Comparison of ENCODE assay signal across 9 cellular contexts in the genomic region with DNA sequence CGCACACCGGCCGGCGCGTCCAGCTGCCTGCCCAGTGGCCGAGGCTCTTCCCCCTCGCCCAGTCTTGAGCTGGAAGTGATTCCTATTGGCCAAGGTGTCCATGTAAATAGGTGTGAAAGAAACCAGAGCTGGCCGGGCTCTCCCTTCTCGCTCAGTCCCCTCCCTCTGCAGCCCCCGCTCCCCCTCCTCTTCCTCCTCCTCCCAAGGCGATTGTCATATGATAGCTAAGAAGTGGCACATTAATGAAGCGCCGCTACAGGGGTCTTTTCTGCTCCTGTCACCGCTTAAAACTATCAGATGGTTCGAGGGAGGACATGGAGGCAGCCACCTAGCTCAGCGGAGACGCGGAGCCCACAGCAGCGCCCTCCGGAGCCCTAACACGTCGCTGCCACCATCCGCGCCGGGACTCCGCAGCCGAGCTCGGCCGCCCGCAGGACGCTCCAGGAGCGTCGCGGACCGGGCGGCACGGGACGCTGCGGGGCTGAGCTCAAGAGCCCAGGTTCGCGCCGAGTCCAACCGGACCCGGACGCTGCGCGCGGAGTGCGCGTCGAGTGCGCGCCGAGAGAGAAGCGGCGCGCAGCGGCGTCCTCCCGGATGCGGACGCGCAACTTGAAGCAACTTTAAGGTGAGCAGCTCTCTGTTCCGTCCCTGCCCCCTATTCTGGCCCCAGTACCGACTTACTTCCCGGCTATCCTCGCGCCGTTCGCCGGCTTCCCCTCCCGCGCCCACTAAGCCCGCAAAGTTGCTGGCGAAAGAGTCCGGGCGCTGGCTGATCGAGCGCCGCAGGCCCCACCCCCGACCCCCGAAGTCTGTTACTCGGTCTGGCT. TPM values are rescaled to one million over a fixed set of nuclear protein-coding genes. Genes with fewer than 3 reads are reported as not detected.
DNase-seq lines count a peak whose midpoint lies in the region; ATAC-seq and TF ChIP-seq lines count a peak whose summit lies in the region.
"Had no signal": no experiment of that assay in that cellular context is flagged by ENCODE, and none has a peak within 500 bp of the region (broad histone marks: within the 10 kb centered on the region; RNA-seq: fewer than 3 reads in every experiment).

A gene (plus strand): TSS at position 293 of the 827 bp plus-strand sequence. CDS start 653 bp downstream, outside the sequence.

- H3K27ac ChIP-seq in stomach smooth muscle (ENCODE audit: low read length) (no peak within 1 kb of the TSS), sigmoid colon (no peak within 1 kb of the TSS), transverse colon (no peak within 1 kb of the TSS)

- peak; percentile 62 for DNase-seq in activated CD8-positive, alpha-beta memory T cell treated with anti-CD3 and anti-CD28 coated beads for 24 hours
- DNase-seq in activated CD8-positive, alpha-beta memory T cell treated with anti-CD3 and anti-CD28 coated beads, Interleukin-2, amount 50 U/mL, for 4 hours, result no peak
- DNase-seq in T-helper 17 cell (no peak), sigmoid colon (no peak), transverse colon (no peak), NCI-H526 treated with DMSO at 0.1 percent for 48 hours (lab: John Stamatoyannopoulos, UW) (no peak)

- TF ChIP-seq EP300 in sigmoid colon (IDR thresholded peaks at IDR 0.05) (no peak), transverse colon (IDR thresholded peaks at IDR 0.05; ENCODE audit: low read depth) (no peak)

- peak within 1 kb of the TSS; percentile 95 for H3K4me3 Mint-ChIP-seq in T-helper 17 cell

- peak; percentile 36 for ATAC-seq in T-helper 17 cell

- peaks cover 35% of the 10 kb centered on the region for H3K4me1 Mint-ChIP-seq in T-helper 17 cell

- peaks cover 11% of the 10 kb centered on the region for H3K36me3 Mint-ChIP-seq in T-helper 17 cell (ENCODE audit: low read depth)

- H3K9ac ChIP-seq in stomach smooth muscle (ENCODE audit: low read length in 2 of 2), result no peak within 1 kb of the TSS

- TF ChIP-seq CTCF in sigmoid colon (IDR thresholded peaks at IDR 0.05) (no peak), transverse colon (IDR thresholded peaks at IDR 0.05) (no peak)

- H3K4me3 ChIP-seq in iPS-18c (ENCODE audit: insufficient read depth, low read depth, low read length) (peak within 1 kb of the TSS; percentile 70), stomach smooth muscle (ENCODE audit: low read length in 2 of 2) (peak within 1 kb of the TSS; percentile 15 to 72), sigmoid colon (peak within 1 kb of the TSS in 2 of 4 donors; percentile 41 to 45), transverse colon (peak within 1 kb of the TSS in 2 of 4 donors; percentile 32 to 58)

- peak within 1 kb of the TSS; percentile 97 for H3K27ac Mint-ChIP-seq in T-helper 17 cell

- peaks cover 78 to 95% of the 10 kb centered on the region in 2 donors for H3K27me3 ChIP-seq in stomach smooth muscle (ENCODE audit: control insufficient read depth in 1 of 2, insufficient read depth in 2 of 2, low read length in 2 of 2)
- H3K27me3 ChIP-seq in sigmoid colon, result peaks cover 81 to 100% (median 98%) of the 10 kb centered on the region in 3 donors
- H3K27me3 ChIP-seq in transverse colon, result peaks cover 100% of the 10 kb centered on the region

- intact Hi-C loops in sigmoid colon (cut with DNase I), result no loop called here
- intact Hi-C loops in transverse colon (cut with DNase I; ENCODE audit: low total_unique reads), result no loop called here

- H3K4me1 ChIP-seq in stomach smooth muscle (ENCODE audit: control insufficient read depth, insufficient read depth, low read length), result peaks cover 29% of the 10 kb centered on the region
- peaks cover 0 to 45% (median 31%) of the 10 kb centered on the region in 4 donors for H3K4me1 ChIP-seq in sigmoid colon
- peaks cover 17 to 36% (median 29%) of the 10 kb centered on the region in 4 donors for H3K4me1 ChIP-seq in transverse colon

- H3K9me3 ChIP-seq in T-helper 17 cell (ENCODE audit: control insufficient read depth, low read length, poor library complexity, severe bottlenecking) (peaks cover 14% of the 10 kb centered on the region), iPS-18c (ENCODE audit: control insufficient read depth, insufficient read depth, low read length) (no peaks in the 10 kb centered on the region), stomach smooth muscle (ENCODE audit: control insufficient read depth in 2 of 2, low read length in 2 of 2) (no peaks in the 10 kb centered on the region), sigmoid colon (no peaks in the 10 kb centered on the region), transverse colon (no peaks in the 10 kb centered on the region)

- peaks cover 87% of the 10 kb centered on the region for H3K27me3 Mint-ChIP-seq in T-helper 17 cell

- 2% methylated on average over 83 of the region's 83 CpGs for WGBS in sigmoid colon, 2 donors
- 31% methylated on average over 83 of the region's 83 CpGs; no CpG with 5 or more reads in 1 of the 2 donors for WGBS in transverse colon (ENCODE audit: low coverage in 1 of 2), 2 donors

- no peak for TF ChIP-seq POLR2A in sigmoid colon (IDR thresholded peaks at IDR 0.05)
- no peak for TF ChIP-seq POLR2A in transverse colon (IDR thresholded peaks at IDR 0.05)

- H3K36me3 ChIP-seq in stomach smooth muscle (ENCODE audit: control insufficient read depth in 2 of 2, insufficient read depth in 2 of 2, low read length in 2 of 2) (no peaks in the 10 kb centered on the region), sigmoid colon (no peaks in the 10 kb centered on the region), transverse colon (no peaks in the 10 kb centered on the region)

- in situ Hi-C loops in transverse colon (cut with MboI; ENCODE audit: low pct_ligation_motif_present in 1 of 4, low pct_unique_long_range_greater_than_20kb in 1 of 4, low sequenced_read_pairs in 3 of 4), result no loop called here

RNA-seq across cellular contexts. Expression of the gene that starts here (rescaled TPM):
- total RNA-seq in T-helper 17 cell (under 1 TPM; 0.21 to 0.22 TPM), sigmoid colon (not detected), transverse colon (not detected)
- under 1 TPM in 1 of 3 donors, not detected in 2; 0.09 TPM for polyA plus RNA-seq in sigmoid colon
- total RNA-seq: HT1080 had no signal

Comparison
In these comparisons a context has a peak if more than half of its experiments do, and no peak if none do; other contexts are left out.
1. Peak in ATAC-seq in T-helper 17 cell; RNA of the gene not detected or under 1 TPM.